Comparison of ENCODE assay signal across 8 cellular contexts in the genomic region with DNA sequence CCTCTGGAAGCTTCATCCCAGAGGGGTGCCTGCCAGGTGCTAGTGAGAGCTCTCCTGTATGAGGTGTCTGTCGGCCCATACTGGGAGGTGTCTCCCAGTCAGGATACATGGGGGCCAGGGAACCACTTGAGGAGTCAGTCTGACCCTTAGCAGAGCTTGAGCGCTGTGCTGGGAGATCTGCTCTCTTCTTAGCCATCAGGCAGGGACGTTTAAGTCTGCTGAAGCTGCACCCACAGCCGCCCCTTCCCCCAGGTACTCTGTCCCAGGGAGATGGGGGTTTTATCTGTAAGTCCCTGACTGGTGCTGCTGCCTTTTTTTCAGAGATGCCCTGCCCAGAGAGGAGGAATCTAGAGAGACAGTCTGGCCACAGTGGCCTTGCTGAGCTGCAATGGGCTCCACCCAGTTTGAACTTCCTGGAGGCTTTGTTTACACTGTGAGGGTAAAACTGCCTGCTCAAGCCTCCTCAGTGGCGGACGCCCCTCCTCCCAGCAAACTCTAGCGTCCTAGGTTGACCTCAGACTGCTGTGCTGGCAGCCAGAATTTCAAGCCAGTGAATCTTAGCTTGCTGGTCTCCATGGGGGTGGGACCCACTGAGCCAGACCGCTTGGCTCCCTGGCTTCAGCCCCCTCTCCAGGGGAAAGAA.
DNase-seq lines count a peak whose midpoint lies in the region; ATAC-seq and TF ChIP-seq lines count a peak whose summit lies in the region.
"Not testable (repeated sequence)": the region's sequence is repeated elsewhere in the genome, so short reads cannot be mapped to it uniquely, and the experiment has no call there.

No MANE protein-coding gene starts in this region.

- not testable (repeated sequence) for TF ChIP-seq CTCF in MM.1S (IDR thresholded peaks at IDR 0.05; ENCODE audit: low read length)

- H3K27me3 Mint-ChIP-seq in activated naive CD4-positive, alpha-beta T cell treated with anti-CD3 and anti-CD28 coated beads for 36 hours (ENCODE audit: low read depth); naive thymus-derived CD8-positive, alpha-beta T cell; stimulated activated memory B cell treated with anti-CD40 and anti-IgM and Interleukin-4, amounts not matched to agents 10 μg/mL and 1 μg/mL and 100 μg/mL, for 72 hours: not testable (repeated sequence)

- H3K4me3 ChIP-seq in MM.1S (ENCODE audit: low read length): not testable (repeated sequence)

- H3K4me3 Mint-ChIP-seq in activated naive CD4-positive, alpha-beta T cell treated with anti-CD3 and anti-CD28 coated beads for 36 hours; stimulated activated memory B cell treated with anti-CD40 and anti-IgM and Interleukin-4, amounts not matched to agents 10 μg/mL and 1 μg/mL and 100 μg/mL, for 72 hours: not testable (repeated sequence)
- peak overlapping the region in 6 of 10 donors; percentile 11 to 68 (median 54) for H3K4me3 Mint-ChIP-seq in naive thymus-derived CD8-positive, alpha-beta T cell

- not testable (repeated sequence) for H3K9me2 ChIP-seq in MM.1S (replicated peaks; ENCODE audit: insufficient read depth, low read length)

- POLR2A ChIA-PET in naive thymus-derived CD8-positive, alpha-beta T cell (lab: Charles Lee): interaction anchor here (0.7 to 3.5 kb wide), 14 partner anchors 15 to 860 kb away, joined by 3 to 23 read pairs (median 6); partner anchors contain the start of genes CAND1 and DYRK2

- intact Hi-C loops in activated naive CD4-positive, alpha-beta T cell treated with anti-CD3 and anti-CD28 coated beads for 36 hours (cut with micrococcal nuclease); left ventricle myocardium superior (cut with micrococcal nuclease): not testable (repeated sequence)

- H3K4me2 ChIP-seq in MM.1S (ENCODE audit: low read depth, low read length): peak overlapping the region; percentile 47; the same call in 1 of the 2 replicates

- not testable (repeated sequence) for H3K9ac ChIP-seq in MM.1S (ENCODE audit: low read length)

- not testable (repeated sequence) for H3K27ac Mint-ChIP-seq in activated naive CD4-positive, alpha-beta T cell treated with anti-CD3 and anti-CD28 coated beads for 36 hours
- H3K27ac Mint-ChIP-seq in naive thymus-derived CD8-positive, alpha-beta T cell: peak overlapping the region in 5 of 10 donors; percentile 76 to 90 (median 86)
- H3K27ac Mint-ChIP-seq in stimulated activated memory B cell treated with anti-CD40 and anti-IgM and Interleukin-4, amounts not matched to agents 10 μg/mL and 1 μg/mL and 100 μg/mL, for 72 hours: peak overlapping the region; percentile 43

- H3K9me3 Mint-ChIP-seq in activated naive CD4-positive, alpha-beta T cell treated with anti-CD3 and anti-CD28 coated beads for 36 hours: peaks cover 14% of the 10 kb centered on the region
- peaks cover 0 to 23% (median 5%) of the 10 kb centered on the region in 9 donors for H3K9me3 Mint-ChIP-seq in naive thymus-derived CD8-positive, alpha-beta T cell
- not testable (repeated sequence) for H3K9me3 Mint-ChIP-seq in stimulated activated memory B cell treated with anti-CD40 and anti-IgM and Interleukin-4, amounts not matched to agents 10 μg/mL and 1 μg/mL and 100 μg/mL, for 72 hours

- peak overlapping the region; percentile 77 for H2AFZ ChIP-seq in MM.1S (ENCODE audit: low read length)

- H3F3A ChIP-seq in MM.1S (ENCODE audit: insufficient read depth, low read length): not testable (repeated sequence)

- not testable (repeated sequence) for H4K20me1 ChIP-seq in MM.1S (ENCODE audit: insufficient read depth, low read length)

- CTCF ChIA-PET in activated naive CD4-positive, alpha-beta T cell treated with anti-CD3 and anti-CD28 coated beads for 36 hours (lab: Charles Lee): interaction anchor here (0.6 kb wide), 1 partner anchor 613 kb away, joined by 3 read pairs; no protein-coding TSS in a partner anchor

- H3K79me2 ChIP-seq in MM.1S (ENCODE audit: low read length): not testable (repeated sequence)

- H3K4me1 ChIP-seq in MM.1S (ENCODE audit: low read length): not testable (repeated sequence)

- peaks cover 14% of the 10 kb centered on the region for H3K4me1 Mint-ChIP-seq in activated naive CD4-positive, alpha-beta T cell treated with anti-CD3 and anti-CD28 coated beads for 36 hours (ENCODE audit: low read depth)
- peaks cover 4 to 16% (median 10%) of the 10 kb centered on the region in 4 donors for H3K4me1 Mint-ChIP-seq in naive thymus-derived CD8-positive, alpha-beta T cell
- peaks cover 20% of the 10 kb centered on the region for H3K4me1 Mint-ChIP-seq in stimulated activated memory B cell treated with anti-CD40 and anti-IgM and Interleukin-4, amounts not matched to agents 10 μg/mL and 1 μg/mL and 100 μg/mL, for 72 hours

- peak; percentile 51 for ATAC-seq in left ventricle myocardium superior
- peak; percentile 65 to 80 for ATAC-seq in naive thymus-derived CD8-positive, alpha-beta T cell
- not testable (repeated sequence) for ATAC-seq in stimulated activated memory B cell treated with anti-CD40 and anti-IgM and Interleukin-4, amounts not matched to agents 10 μg/mL and 1 μg/mL and 100 μg/mL, for 72 hours

- DNase-seq in DMS53 (lab: John Stamatoyannopoulos, UW): peak; percentile 82
- DNase-seq in MM.1S: peak; percentile 87
- peak; percentile 14 for DNase-seq in RPMI7951 (ENCODE audit: low read depth)
- peak; percentile 6 for DNase-seq in activated CD4-positive, alpha-beta T cell treated with anti-CD3 and anti-CD28 coated beads for 48 hours
- peak; percentile 35 for DNase-seq in activated naive CD4-positive, alpha-beta T cell treated with anti-CD3 and anti-CD28 coated beads for 36 hours
- DNase-seq in left ventricle myocardium superior: peak; percentile 45
- DNase-seq in naive thymus-derived CD8-positive, alpha-beta T cell: peak in 7 of 10 donors; percentile 9 to 65 (median 34)

- H3K27me3 ChIP-seq in MM.1S (replicated peaks; ENCODE audit: insufficient read depth, low read length): not testable (repeated sequence)

- not testable (repeated sequence) for H3K36me3 Mint-ChIP-seq in activated naive CD4-positive, alpha-beta T cell treated with anti-CD3 and anti-CD28 coated beads for 36 hours (ENCODE audit: low read depth); stimulated activated memory B cell treated with anti-CD40 and anti-IgM and Interleukin-4, amounts not matched to agents 10 μg/mL and 1 μg/mL and 100 μg/mL, for 72 hours
- H3K36me3 Mint-ChIP-seq in naive thymus-derived CD8-positive, alpha-beta T cell: peaks cover 0 to 15% (median 6%) of the 10 kb centered on the region in 3 donors

- H3K9me3 ChIP-seq in MM.1S (replicated peaks; ENCODE audit: insufficient read depth, low read length): not testable (repeated sequence)

- not testable (repeated sequence) for H3K27ac ChIP-seq in MM.1S (ENCODE audit: low read length)

- not testable (repeated sequence) for H3K36me3 ChIP-seq in MM.1S (replicated peaks; ENCODE audit: insufficient read depth, low read length)

Comparison
In these comparisons a context has a peak if more than half of its experiments do, and no peak if none do; other contexts are left out.
1. DNase-seq: peak in every context shown above with its lines; median percentile 87 in MM.1S; 82 in DMS53; 45 in left ventricle myocardium superior; 35 in activated naive CD4-positive, alpha-beta T cell treated with anti-CD3 and anti-CD28 coated beads for 36 hours; 34 in naive thymus-derived CD8-positive, alpha-beta T cell; 14 in RPMI7951; 6 in activated CD4-positive, alpha-beta T cell treated with anti-CD3 and anti-CD28 coated beads for 48 hours.